11 cellular contexts compared by ENCODE assay signal in genomic region chr17:38455288-38455915, GRCh38. TPM values are rescaled to one million over a fixed set of nuclear protein-coding genes. Genes with fewer than 3 reads are reported as not detected.
DNase-seq lines count a peak whose midpoint lies in the region; ATAC-seq and TF ChIP-seq lines count a peak whose summit lies in the region.
"Had no signal": no experiment of that assay in that cellular context is flagged by ENCODE, and none has a peak within 500 bp of the region (broad histone marks: within the 10 kb centered on the region; RNA-seq: fewer than 3 reads in every experiment).

No MANE protein-coding gene starts in this region.

- TF ChIP-seq EP300 in tibial nerve (IDR thresholded peaks at IDR 0.05) = no peak

- DNase-seq in NCI-H1417 (lab: John Stamatoyannopoulos, UW) = peak in 2 of 3 experiments; percentile 27 to 59
- no peak for DNase-seq in NCI-H1417 treated with DMSO at 0.1 percent for 48 hours (lab: John Stamatoyannopoulos, UW)
- DNase-seq in tibial nerve (ENCODE audit: low spot score in 2 of 2) = no peak
- DNase-seq in RPMI8226 = no peak
- DNase-seq: activated CD8-positive, alpha-beta T cell treated with anti-CD3 and anti-CD28 coated beads, Interleukin-2, amount 10 ng/mL, durations not matched to agents 7 days and 5 days; effector memory CD8-positive, alpha-beta T cell; naive thymus-derived CD8-positive, alpha-beta T cell had no signal

- H3K27me3 ChIP-seq in iPS-15b (ENCODE audit: control insufficient read depth, insufficient read depth, low read length) (no peaks in the 10 kb centered on the region), tibial nerve (no peaks in the 10 kb centered on the region)

- H3K4me1 ChIP-seq in iPS-15b (ENCODE audit: control insufficient read depth, insufficient read depth, low read length) = peaks cover 34% of the 10 kb centered on the region
- H3K4me1 ChIP-seq in tibial nerve = peaks cover 0 to 71% (median 40%) of the 10 kb centered on the region in 4 donors

- H3K9me3 ChIP-seq in iPS-15b (ENCODE audit: control insufficient read depth, insufficient read depth, low read length) (no peaks in the 10 kb centered on the region), tibial nerve (no peaks in the 10 kb centered on the region)

- H3K36me3 ChIP-seq in iPS-15b (ENCODE audit: control insufficient read depth, insufficient read depth, low read length) (peaks cover 15% of the 10 kb centered on the region), tibial nerve (peaks cover 0 to 28% (median 0%) of the 10 kb centered on the region in 3 donors)

- TF ChIP-seq CTCF in WI38 (IDR thresholded peaks at IDR 0.05; ENCODE audit: low read depth, low read length) = no peak
- no peak for TF ChIP-seq CTCF in tibial nerve (IDR thresholded peaks at IDR 0.05)

- ATAC-seq in HG03378 (IDR thresholded peaks at IDR 0.05; ENCODE audit: unreplicated experiment) = no peak
- no peak for ATAC-seq in HG03439 (IDR thresholded peaks at IDR 0.05; ENCODE audit: unreplicated experiment)
- ATAC-seq: activated CD8-positive, alpha-beta T cell treated with anti-CD3 and anti-CD28 coated beads, Interleukin-2, amount 10 ng/mL, durations not matched to agents 7 days and 5 days; effector memory CD8-positive, alpha-beta T cell; naive thymus-derived CD8-positive, alpha-beta T cell had no signal

- TF ChIP-seq POLR2A in tibial nerve (IDR thresholded peaks at IDR 0.05) = no peak

- 49 to 51% methylated on average over 3 to 8 of the region's 8 CpGs for WGBS in tibial nerve, 2 donors

- H3K4me3 ChIP-seq in WI38 (ENCODE audit: low read depth, low read length) (peak overlapping the region; percentile 79), iPS-15b (ENCODE audit: low read depth, low read length) (peak overlapping the region; percentile 48), tibial nerve (peak overlapping the region in 1 of 4 donors; percentile 55)

- peak overlapping the region; percentile 31 to 97 (median 74) for H3K27ac ChIP-seq in tibial nerve

- no peak overlapping the region for H3K9ac ChIP-seq in iPS-15b (ENCODE audit: low read depth, low read length)

RNA-seq across cellular contexts. Expression of gene ARHGAP23, which starts 27.1 kb away (rescaled TPM):
- 10 to 100 TPM; 41.0 to 80.7 (median 65.7) TPM for total RNA-seq in tibial nerve
- total RNA-seq: naive thymus-derived CD8-positive, alpha-beta T cell had no signal

Comparison
In these comparisons a context has a peak if more than half of its experiments do, and no peak if none do; other contexts are left out.
1. DNase-seq: peak in NCI-H1417 (2 of 3); none in NCI-H1417 treated with DMSO at 0.1 percent for 48 hours (single experiment), tibial nerve (0 of 2) and RPMI8226 (single experiment).